Comparison of ENCODE assay signal across 31 cellular contexts in the genomic region with DNA sequence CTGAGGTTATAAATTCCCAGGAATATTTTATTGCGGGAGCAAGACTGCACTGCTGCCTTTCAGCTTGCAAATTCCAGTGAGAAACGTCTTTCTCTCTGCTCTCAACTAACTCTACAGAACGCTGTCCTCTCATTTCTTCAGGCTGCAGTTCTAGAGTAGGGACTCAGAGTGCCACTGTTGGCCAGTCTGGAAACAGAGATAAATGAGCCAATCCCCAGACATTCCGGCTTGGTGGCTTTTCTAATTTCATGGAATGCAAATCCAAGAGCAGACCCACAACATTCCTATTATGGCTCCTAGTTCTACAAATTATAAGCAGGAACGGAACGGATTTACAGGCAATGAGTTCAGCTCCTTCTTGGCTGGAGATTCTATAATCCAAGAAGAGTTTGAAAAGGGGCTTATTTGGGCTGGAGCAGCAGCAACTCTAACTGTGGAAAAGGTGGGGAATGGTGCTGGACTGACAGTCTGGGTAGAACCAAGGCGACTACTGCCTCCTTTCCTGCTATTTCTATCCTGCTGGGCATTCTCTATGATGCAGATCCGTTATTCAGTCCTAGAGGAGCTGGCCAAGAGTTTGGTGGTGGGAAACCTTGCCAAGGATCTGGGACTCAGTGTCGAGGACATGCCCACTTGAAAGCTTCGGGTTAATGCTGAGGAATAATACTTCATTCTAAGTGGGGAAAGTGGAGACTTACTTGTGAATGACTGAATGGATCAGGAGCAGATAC. TPM values are rescaled to one million over a fixed set of nuclear protein-coding genes. Genes with fewer than 3 reads are reported as not detected.
DNase-seq lines count a peak whose midpoint lies in the region; ATAC-seq and TF ChIP-seq lines count a peak whose summit lies in the region.
"Had no signal": no experiment of that assay in that cellular context is flagged by ENCODE, and none has a peak within 500 bp of the region (broad histone marks: within the 10 kb centered on the region; RNA-seq: fewer than 3 reads in every experiment).

No MANE protein-coding gene starts in this region.

- peaks cover 10% of the 10 kb centered on the region for H3K4me1 ChIP-seq in GM23338 (ENCODE audit: insufficient read depth)
- H3K4me1 ChIP-seq: A549, BE2C, gastrocnemius medialis, pancreas, Peyer's patch, SJSA1, testis had no signal

- H3K4me2 ChIP-seq in GM23338, result no peak overlapping the region; the same call in 1 of the 2 replicates
- H3K4me2 ChIP-seq: A549 had no signal

- H3K36me3 Mint-ChIP-seq in GM23338 (ENCODE audit: low read depth), result peaks cover 14% of the 10 kb centered on the region
- H3K36me3 Mint-ChIP-seq: activated CD4-positive, alpha-beta memory T cell treated with anti-CD3 and anti-CD28 coated beads for 36 hours; CD8-positive, alpha-beta T cell had no signal

- no peaks in the 10 kb centered on the region for H3F3A ChIP-seq in GM23338 (replicated peaks; ENCODE audit: low read depth)

- no peaks in the 10 kb centered on the region for H3K9me2 ChIP-seq in GM23338 (ENCODE audit: insufficient read depth)

- H3K4me3 ChIP-seq in AG09309 (ENCODE audit: control insufficient read depth, low read depth, low read length), result no peak overlapping the region
- no peak overlapping the region for H3K4me3 ChIP-seq in GM23338
- H3K4me3 ChIP-seq: A549, esophagus muscularis mucosa, gastrocnemius medialis, pancreas, Peyer's patch, SJSA1, skin epidermis, testis had no signal

- no peaks in the 10 kb centered on the region; the same call in 1 of the 2 replicates for H4K20me1 ChIP-seq in GM23338 (replicated peaks; ENCODE audit: insufficient read depth)

- no peak overlapping the region for H3K27ac ChIP-seq in GM23338 (ENCODE audit: low read depth)
- H3K27ac ChIP-seq: A549, esophagus muscularis mucosa, gastrocnemius medialis, pancreas, Peyer's patch, SJSA1, skin epidermis, testis had no signal

- DNase-seq in AG09309 (ENCODE audit: low read depth) (no peak), GM23338 (ENCODE audit: low spot score) (peak; percentile 29), RPMI7951 (ENCODE audit: low read depth) (peak; percentile 32), kidney tubule cell (ENCODE audit: low spot score) (peak; percentile 3), NCI-H128 (lab: John Stamatoyannopoulos, UW; ENCODE audit: unreplicated experiment) (no peak), NCI-H69 (lab: John Stamatoyannopoulos, UW) (no peak)
- DNase-seq: activated CD4-positive, alpha-beta memory T cell treated with anti-CD3 and anti-CD28 coated beads for 36 hours; activated naive CD4-positive, alpha-beta T cell; activated naive CD8-positive, alpha-beta T cell treated with anti-CD3 and anti-CD28 coated beads, Interleukin-2, amount 50 U/mL, for 24 hours; BE2C; CD8-positive, alpha-beta T cell; dermis blood vessel endothelial cell; gastrocnemius medialis; NCI-H1436; NCI-H2081 treated with DMSO at 0.1 percent for 48 hours; NCI-H226; NCI-H774; pancreas; Peyer's patch; stimulated activated naive CD4-positive, alpha-beta T cell treated with Interleukin-2 at 50 U/mL for 16 hours; T-helper 1 cell; testis had no signal

- TF ChIP-seq CTCF in AG09309 (IDR thresholded peaks at IDR 0.05; ENCODE audit: control insufficient read depth, insufficient read depth, low read depth, low read length, missing control alignments) (peak; percentile 12), GM23338 (conservative IDR thresholded peaks at IDR 0.05; ENCODE audit: low read depth in 2 of 2) (0 out of 4 replicates have a peak, but pooled peaks of 1 of the 2 experiments have one; percentile 12)

- ATAC-seq in GM23338, result peak; percentile 59
- no peak for ATAC-seq in GM21717 (IDR thresholded peaks at IDR 0.05; ENCODE audit: unreplicated experiment)
- ATAC-seq in HG03442 (IDR thresholded peaks at IDR 0.05; ENCODE audit: unreplicated experiment), result no peak
- ATAC-seq: A549; activated CD4-positive, CD25-positive, alpha-beta regulatory T cell treated with anti-CD3 and anti-CD28 coated beads, Interleukin-2, amount 50 U/mL, for 24 hours; activated naive CD8-positive, alpha-beta T cell treated with anti-CD3 and anti-CD28 coated beads, Interleukin-2, amount 50 U/mL, for 24 hours; CD8-positive, alpha-beta T cell; gastrocnemius medialis; pancreas had no signal

- H3K9me3 Mint-ChIP-seq in GM23338, result peaks cover 12% of the 10 kb centered on the region; the same call in 1 of the 3 replicates
- H3K9me3 Mint-ChIP-seq: activated CD4-positive, alpha-beta memory T cell treated with anti-CD3 and anti-CD28 coated beads for 36 hours; central memory CD8-positive, alpha-beta T cell had no signal

- no peak overlapping the region for H3K27ac Mint-ChIP-seq in GM23338
- H3K27ac Mint-ChIP-seq: activated CD4-positive, alpha-beta memory T cell treated with anti-CD3 and anti-CD28 coated beads for 36 hours; activated naive CD8-positive, alpha-beta T cell treated with anti-CD3 and anti-CD28 coated beads, Interleukin-2, amount 50 U/mL, for 24 hours; CD8-positive, alpha-beta T cell had no signal

- H3K4me3 Mint-ChIP-seq in GM23338, result no peak overlapping the region
- H3K4me3 Mint-ChIP-seq: activated CD4-positive, alpha-beta memory T cell treated with anti-CD3 and anti-CD28 coated beads for 36 hours; activated naive CD8-positive, alpha-beta T cell treated with anti-CD3 and anti-CD28 coated beads, Interleukin-2, amount 50 U/mL, for 24 hours; CD8-positive, alpha-beta T cell; central memory CD8-positive, alpha-beta T cell; neural crest cell had no signal

- no peak overlapping the region for H2AFZ ChIP-seq in GM23338

- no peaks in the 10 kb centered on the region for H3K27me3 ChIP-seq in GM23338 (ENCODE audit: insufficient read depth)
- H3K27me3 ChIP-seq: BE2C, esophagus muscularis mucosa, gastrocnemius medialis, pancreas, Peyer's patch, SJSA1, testis had no signal

- no peaks in the 10 kb centered on the region for H3K27me3 Mint-ChIP-seq in GM23338 (ENCODE audit: insufficient read depth, low read depth, poor library complexity)

- no peaks in the 10 kb centered on the region for H3K79me2 ChIP-seq in GM23338 (replicated peaks; ENCODE audit: insufficient read depth)

- H3K4me1 Mint-ChIP-seq in GM23338, result peaks cover 9% of the 10 kb centered on the region
- H3K4me1 Mint-ChIP-seq: activated naive CD8-positive, alpha-beta T cell treated with anti-CD3 and anti-CD28 coated beads, Interleukin-2, amount 50 U/mL, for 24 hours; central memory CD8-positive, alpha-beta T cell; neural crest cell had no signal

- no peaks in the 10 kb centered on the region for H3K36me3 ChIP-seq in GM23338 (ENCODE audit: insufficient read depth)
- H3K36me3 ChIP-seq: BE2C, gastrocnemius medialis, pancreas, Peyer's patch, SJSA1 had no signal

TF ChIP-seq in GM23338, 12 proteins besides CTCF, POLR2A, EP300 and RAD21 (continues in another document):
- TF ChIP-seq, protein P1, sequence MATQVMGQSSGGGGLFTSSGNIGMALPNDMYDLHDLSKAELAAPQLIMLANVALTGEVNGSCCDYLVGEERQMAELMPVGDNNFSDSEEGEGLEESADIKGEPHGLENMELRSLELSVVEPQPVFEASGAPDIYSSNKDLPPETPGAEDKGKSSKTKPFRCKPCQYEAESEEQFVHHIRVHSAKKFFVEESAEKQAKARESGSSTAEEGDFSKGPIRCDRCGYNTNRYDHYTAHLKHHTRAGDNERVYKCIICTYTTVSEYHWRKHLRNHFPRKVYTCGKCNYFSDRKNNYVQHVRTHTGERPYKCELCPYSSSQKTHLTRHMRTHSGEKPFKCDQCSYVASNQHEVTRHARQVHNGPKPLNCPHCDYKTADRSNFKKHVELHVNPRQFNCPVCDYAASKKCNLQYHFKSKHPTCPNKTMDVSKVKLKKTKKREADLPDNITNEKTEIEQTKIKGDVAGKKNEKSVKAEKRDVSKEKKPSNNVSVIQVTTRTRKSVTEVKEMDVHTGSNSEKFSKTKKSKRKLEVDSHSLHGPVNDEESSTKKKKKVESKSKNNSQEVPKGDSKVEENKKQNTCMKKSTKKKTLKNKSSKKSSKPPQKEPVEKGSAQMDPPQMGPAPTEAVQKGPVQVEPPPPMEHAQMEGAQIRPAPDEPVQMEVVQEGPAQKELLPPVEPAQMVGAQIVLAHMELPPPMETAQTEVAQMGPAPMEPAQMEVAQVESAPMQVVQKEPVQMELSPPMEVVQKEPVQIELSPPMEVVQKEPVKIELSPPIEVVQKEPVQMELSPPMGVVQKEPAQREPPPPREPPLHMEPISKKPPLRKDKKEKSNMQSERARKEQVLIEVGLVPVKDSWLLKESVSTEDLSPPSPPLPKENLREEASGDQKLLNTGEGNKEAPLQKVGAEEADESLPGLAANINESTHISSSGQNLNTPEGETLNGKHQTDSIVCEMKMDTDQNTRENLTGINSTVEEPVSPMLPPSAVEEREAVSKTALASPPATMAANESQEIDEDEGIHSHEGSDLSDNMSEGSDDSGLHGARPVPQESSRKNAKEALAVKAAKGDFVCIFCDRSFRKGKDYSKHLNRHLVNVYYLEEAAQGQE (IDR thresholded peaks at IDR 0.05; ENCODE audit: unreplicated experiment), result no peak
- TF ChIP-seq EZH2phosphoT487 (IDR thresholded peaks at IDR 0.05; ENCODE audit: unreplicated experiment), result no peak
- TF ChIP-seq ZNF114 (CRISPR knock-in tag; IDR thresholded peaks at IDR 0.05), result no peak

RNA-seq across cellular contexts. Expression of a gene that starts 9.3 kb away (rescaled TPM):
- total RNA-seq in GM23338 (2014; rRNA removed; shearing (Covaris generic)), result 3.3 and 3.5 TPM in 2 replicates
- 0.68 TPM in 2 replicates for polyA plus RNA-seq in GM23338 (2016; fragmentation: Nextera tagmentation; extraction: Ambion mirVana)
- total RNA-seq in RPMI7951 (2014; rRNA removed; shearing (Covaris generic)), result 19.9 and 23.5 TPM in 2 replicates
- total RNA-seq: CD8-positive, alpha-beta T cell had no signal

RNA-seq across cellular contexts. Expression of a gene that starts 18.7 kb away (rescaled TPM):
- total RNA-seq in GM23338 (2014; rRNA removed; shearing (Covaris generic)), result 8.9 and 10.7 TPM in 2 replicates
- 2.3 and 3.0 TPM in 2 replicates for polyA plus RNA-seq in GM23338 (2016; fragmentation: Nextera tagmentation; extraction: Ambion mirVana)
- 7.0 and 8.1 TPM in 2 replicates for total RNA-seq in RPMI7951 (2014; rRNA removed; shearing (Covaris generic))

RNA-seq across cellular contexts. Expression of a gene that starts 22.1 kb away (rescaled TPM):
- total RNA-seq in GM23338 (2014; rRNA removed; shearing (Covaris generic)), result 5.8 and 11.7 TPM in 2 replicates
- 0.94 and 1.4 TPM in 2 replicates for polyA plus RNA-seq in GM23338 (2016; fragmentation: Nextera tagmentation; extraction: Ambion mirVana)
- total RNA-seq in RPMI7951 (2014; rRNA removed; shearing (Covaris generic)), result 0.29 and 0.48 TPM in 2 replicates
- total RNA-seq: CD8-positive, alpha-beta T cell had no signal

RNA-seq across cellular contexts. Expression of a gene that starts 26.8 kb away (rescaled TPM):
- total RNA-seq in GM23338 (2014; rRNA removed; shearing (Covaris generic)), result 3.4 and 6.5 TPM in 2 replicates
- 1.6 and 2.1 TPM in 2 replicates for polyA plus RNA-seq in GM23338 (2016; fragmentation: Nextera tagmentation; extraction: Ambion mirVana)
- 0.78 and 0.84 TPM in 2 replicates for total RNA-seq in RPMI7951 (2014; rRNA removed; shearing (Covaris generic))

RNA-seq across cellular contexts. Expression of a gene that starts 31.8 kb away (rescaled TPM):
- 7.1 and 8.1 TPM in 2 replicates for total RNA-seq in GM23338 (2014; rRNA removed; shearing (Covaris generic))
- 1.6 and 2.8 TPM in 2 replicates for polyA plus RNA-seq in GM23338 (2016; fragmentation: Nextera tagmentation; extraction: Ambion mirVana)
- total RNA-seq in RPMI7951 (2014; rRNA removed; shearing (Covaris generic)), result 0.84 and 0.88 TPM in 2 replicates
- total RNA-seq: CD8-positive, alpha-beta T cell had no signal

Comparison
In these comparisons a context has a peak if more than half of its experiments do, and no peak if none do; other contexts are left out.
1. DNase-seq: peak in GM23338 (single experiment), RPMI7951 (single experiment) and kidney tubule cell (single experiment); none in AG09309 (single experiment), NCI-H128 (single experiment) and NCI-H69 (single experiment).